In genomic region chr1:90593312-90593711, GRCh38 we compare ENCODE assay signal across 30 cellular contexts.
"Had no signal": no experiment of that assay in that cellular context is flagged by ENCODE, and none has a peak within 500 bp of the region (broad histone marks: within the 10 kb centered on the region; RNA-seq: fewer than 3 reads in every experiment).

No MANE protein-coding gene starts in this region.

- H3K9me3 ChIP-seq: SJSA1, SK-N-SH had no signal

- H3K36me3 ChIP-seq: adrenal gland, breast epithelium, SJSA1 had no signal

- H3K4me3 ChIP-seq: adrenal gland, body of pancreas, breast epithelium, SJSA1 had no signal

- FAIRE-seq: astrocyte, TTC549 had no signal

- H3K4me1 ChIP-seq: adrenal gland, body of pancreas, breast epithelium, SJSA1 had no signal

- DNase-seq: activated CD4-positive, alpha-beta T cell treated with anti-CD3 and anti-CD28 coated beads for 36 hours; activated CD4-positive, alpha-beta T cell treated with anti-CD3 and anti-CD28 coated beads, Interleukin-2, amount 10 ng/mL, durations not matched to agents 7 days and 5 days; activated CD4-positive, alpha-beta T cell treated with anti-CD3 and anti-CD28 coated beads, Interleukin-2, amount 50 U/mL, for 48 hours; activated CD8-positive, alpha-beta memory T cell treated with anti-CD3 and anti-CD28 coated beads, Interleukin-2, amount 50 U/mL, for 4 hours; activated gamma-delta T cell treated with Interleukin-2 at 50 U/mL for 16 hours; activated naive CD4-positive, alpha-beta T cell treated with anti-CD3 and anti-CD28 coated beads for 36 hours; activated T-cell treated with anti-CD3 and anti-CD28 coated beads for 4 hours; activated T-cell treated with anti-CD3 and anti-CD28 coated beads, Interleukin-2, amount 50 U/mL, for 4 hours; adrenal gland; body of pancreas; MM.1S; MV-4-11; NCI-H1092; NCI-H1694; NCI-H2029; NCI-H2107; NCI-H226; NCI-H446 treated with DMSO at 0.1 percent for 48 hours; NCI-H524; NCI-H69; SHP77; SK-N-SH had no signal

- ATAC-seq: activated CD4-positive, alpha-beta T cell treated with anti-CD3 and anti-CD28 coated beads for 36 hours; activated CD4-positive, CD25-positive, alpha-beta regulatory T cell treated with anti-CD3 and anti-CD28 coated beads, Interleukin-2, amount 50 U/mL, for 24 hours; activated naive CD4-positive, alpha-beta T cell treated with anti-CD3 and anti-CD28 coated beads, Interleukin-2, amount 50 U/mL, for 72 hours; activated T-cell treated with anti-CD3 and anti-CD28 coated beads, Interleukin-2, amount 50 U/mL, for 4 hours; body of pancreas; Panc1; WTC11 had no signal
